11 cellular contexts compared by ENCODE assay signal in the genomic region with DNA sequence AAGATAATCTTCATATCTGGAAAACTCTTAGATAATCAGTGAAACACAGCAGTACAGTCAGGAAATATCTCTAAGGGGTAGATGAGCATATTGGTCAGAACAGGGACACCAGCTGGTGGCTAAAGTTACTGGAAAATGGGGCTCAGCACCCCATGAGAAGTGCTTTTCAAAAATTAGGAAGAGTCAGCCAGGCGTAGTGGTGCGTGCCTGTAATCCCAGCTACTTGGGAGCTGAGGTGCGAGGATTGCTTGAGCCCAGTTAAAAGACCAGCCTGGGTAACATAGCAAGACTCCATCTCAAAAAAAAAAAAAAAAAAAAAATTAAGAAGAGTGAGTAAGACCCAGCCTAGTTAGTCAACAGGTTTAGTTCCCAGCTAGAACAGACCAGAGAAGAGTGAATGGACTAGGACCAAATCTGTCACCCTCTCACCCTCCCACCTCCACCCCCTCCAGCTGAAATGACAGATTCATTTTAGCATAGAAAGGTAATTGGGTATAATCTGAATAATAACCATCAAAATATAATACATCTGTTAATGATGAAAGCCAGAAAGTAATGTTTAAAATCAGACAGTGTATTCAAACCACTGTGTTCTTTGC.
DNase-seq lines count a peak whose midpoint lies in the region; TF ChIP-seq lines count a peak whose summit lies in the region.
"Had no signal": no experiment of that assay in that cellular context is flagged by ENCODE, and none has a peak within 500 bp of the region (broad histone marks: within the 10 kb centered on the region; RNA-seq: fewer than 3 reads in every experiment).

No MANE protein-coding gene starts in this region.

- peak overlapping the region; percentile 27 for H3K27ac Mint-ChIP-seq in endothelial cell (ENCODE audit: unreplicated experiment)

- H3K9me3 Mint-ChIP-seq in endothelial cell (ENCODE audit: unreplicated experiment): no peaks in the 10 kb centered on the region

- no peak for TF ChIP-seq CTCF in endothelial cell (IDR thresholded peaks at IDR 0.05; ENCODE audit: unreplicated experiment)

- peak; percentile 42 to 53 for DNase-seq in activated CD4-positive, alpha-beta T cell treated with anti-CD3 and anti-CD28 coated beads for 4 hours
- no peak for DNase-seq in activated CD4-positive, alpha-beta T cell treated with anti-CD3 and anti-CD28 coated beads for 1 hour
- DNase-seq in activated T-cell treated with anti-CD3 and anti-CD28 coated beads for 48 hours (ENCODE audit: low read depth): peak; percentile 32
- no peak for DNase-seq in endothelial cell (ENCODE audit: low spot score)
- DNase-seq in stimulated activated CD4-positive, alpha-beta T cell treated with anti-CD3 and anti-CD28 coated beads, Interleukin-2, amount 100 ng/mL, for 4 hours (ENCODE audit: low read depth): peak; percentile 58
- DNase-seq in COR-L47 (lab: John Stamatoyannopoulos, UW): no peak
- no peak for DNase-seq in NCI-H187 treated with DMSO at 0.1 percent for 48 hours (lab: John Stamatoyannopoulos, UW)
- DNase-seq in islet precursor cell: no peak
- DNase-seq: NCI-H2171, PC-9, uterus had no signal

- H3K4me3 Mint-ChIP-seq in endothelial cell (ENCODE audit: unreplicated experiment): no peak overlapping the region

- H3K4me1 Mint-ChIP-seq in endothelial cell (ENCODE audit: unreplicated experiment): peaks cover 58% of the 10 kb centered on the region

- peaks cover 4% of the 10 kb centered on the region for H3K27me3 Mint-ChIP-seq in endothelial cell (ENCODE audit: unreplicated experiment)

- H3K36me3 Mint-ChIP-seq in endothelial cell (ENCODE audit: low read depth, unreplicated experiment): peaks cover 5% of the 10 kb centered on the region

Comparison
In these comparisons a context has a peak if more than half of its experiments do, and no peak if none do; other contexts are left out.
1. DNase-seq: peak in activated CD4-positive, alpha-beta T cell treated with anti-CD3 and anti-CD28 coated beads for 4 hours (2 of 2), activated T-cell treated with anti-CD3 and anti-CD28 coated beads for 48 hours (single experiment) and stimulated activated CD4-positive, alpha-beta T cell treated with anti-CD3 and anti-CD28 coated beads, Interleukin-2, amount 100 ng/mL, for 4 hours (single experiment); none in activated CD4-positive, alpha-beta T cell treated with anti-CD3 and anti-CD28 coated beads for 1 hour (single experiment), endothelial cell (single experiment), COR-L47 (single experiment), NCI-H187 treated with DMSO at 0.1 percent for 48 hours (single experiment) and islet precursor cell (single experiment).